Comparison of ENCODE assay signal across 13 cellular contexts in genomic region chr1:158153781-158154444, GRCh38. TPM values are rescaled to one million over a fixed set of nuclear protein-coding genes. Genes with fewer than 3 reads are reported as not detected.
DNase-seq lines count a peak whose midpoint lies in the region; ATAC-seq, FAIRE-seq and TF ChIP-seq lines count a peak whose summit lies in the region.
"Had no signal": no experiment of that assay in that cellular context is flagged by ENCODE, and none has a peak within 500 bp of the region (broad histone marks: within the 10 kb centered on the region; RNA-seq: fewer than 3 reads in every experiment).

No MANE protein-coding gene starts in this region.

- H3K27ac Mint-ChIP-seq in mesothelial cell of epicardium = peak overlapping the region; percentile 33

- POLR2A ChIA-PET in GM12878 (lab: Charles Lee) = no interaction called here

- H3K4me1 ChIP-seq in GM12878 (ENCODE audit: control insufficient read depth, insufficient read depth, low read length) = peaks cover 19% of the 10 kb centered on the region

- no peaks in the 10 kb centered on the region for H3K79me2 ChIP-seq in GM12878 (ENCODE audit: control insufficient read depth, insufficient read depth, low read length)

- WGBS in GM12878 (ENCODE audit: insufficient coverage, insufficient replicate concordance, low lambda C conversion rate, missing lambda C conversion rate) = 8% methylated on average over 5 of the region's 5 CpGs

- ATAC-seq in GM12878 (no peak), esophagus mucosa (no peak), HG02588 (IDR thresholded peaks at IDR 0.05; ENCODE audit: unreplicated experiment) (no peak)

- no peaks in the 10 kb centered on the region for H3K27me3 ChIP-seq in GM12878 (replicated peaks in 1 of 2; ENCODE audit: control insufficient read depth in 2 of 2, insufficient read depth in 2 of 2, low read length in 1 of 2)

- no TSS peak for BruUV-seq in GM12878 (replicated peaks; lab: Mats Ljungman, UMichigan)

- H3K27me3 Mint-ChIP-seq in mesothelial cell of epicardium (ENCODE audit: low read depth) = peaks cover 13% of the 10 kb centered on the region

- no peak overlapping the region for H2AFZ ChIP-seq in GM12878 (ENCODE audit: control insufficient read depth, low read depth, low read length)

- TF ChIP-seq POLR2A in GM12891 (IDR thresholded peaks at IDR 0.05; ENCODE audit: low read depth, low read length) (no peak), GM12878 (IDR thresholded peaks at IDR 0.05; ENCODE audit: low read depth, low read length) (no peak)

- 0 out of 2 replicates have a peak overlapping the region, but pooled peaks have one; percentile 50 for H3K4me3 ChIP-seq in GM12878

- no peaks in the 10 kb centered on the region for H4K20me1 ChIP-seq in GM12878 (ENCODE audit: control insufficient read depth, insufficient read depth)

- no peaks in the 10 kb centered on the region for H3K36me3 ChIP-seq in GM12878 (ENCODE audit: control insufficient read depth in 2 of 2, insufficient read depth in 2 of 2, low read length in 1 of 2)

- no peak for FAIRE-seq in GM12891 (lab: Jason Lieb, UNC)
- no peak for FAIRE-seq in GM12878 (lab: Jason Lieb, UNC)

- TF ChIP-seq RAD21 in GM12878 (IDR thresholded peaks at IDR 0.05; ENCODE audit: insufficient read depth, low read depth, low read length) = no peak

- H3K9me3 Mint-ChIP-seq in mesothelial cell of epicardium = no peaks in the 10 kb centered on the region

- H3K9me3 ChIP-seq in GM12878 (replicated peaks; ENCODE audit: control insufficient read depth, insufficient read depth, low read length) = no peaks in the 10 kb centered on the region

- no peak overlapping the region; the same call in 1 of the 2 replicates for H3K27ac ChIP-seq in GM12878 (ENCODE audit: control insufficient read depth, insufficient read depth)

- H3K36me3 Mint-ChIP-seq in mesothelial cell of epicardium = no peaks in the 10 kb centered on the region

- intact Hi-C loops in GM12878 (cut with micrococcal nuclease; ENCODE audit: unreplicated experiment) = no loop called here

- H3K4me2 ChIP-seq in GM12878 (ENCODE audit: control insufficient read depth, insufficient read depth) = peak overlapping the region; percentile 57; the same call in 1 of the 2 replicates

- DNase-seq in GM12891 (ENCODE audit: insufficient read length, low spot score) (no peak), NOMO-1 treated with DMSO at 0.1 percent for 48 hours (lab: John Stamatoyannopoulos, UW; ENCODE audit: unreplicated experiment) (peak; percentile 22), GM12878 (ENCODE audit: low read depth, low spot score) (no peak), mesothelial cell of epicardium (ENCODE audit: low spot score in 2 of 2, unreplicated experiment in 2 of 2) (no peak), NCI-H82 (lab: John Stamatoyannopoulos, UW) (no peak), putamen (ENCODE audit: low spot score) (no peak)
- DNase-seq: NCI-H1048, NCI-H146, NCI-H2081 treated with DMSO at 0.1 percent for 48 hours, NCI-H526 had no signal

- SMC1A ChIA-PET in GM12878 (lab: Charles Lee; ENCODE audit: uncharacterized antibody, unreplicated experiment) = no interaction called here

- H3K4me3 Mint-ChIP-seq in mesothelial cell of epicardium = no peak overlapping the region

- in situ Hi-C loops in GM12878 (cut with MboI) = no loop called here

- CTCF ChIA-PET in GM12878 (lab: Yijun Ruan, JAX) = no interaction called here

- RAD21 ChIA-PET in GM12878 (lab: Charles Lee; ENCODE audit: unreplicated experiment) = no interaction called here

- H3K9ac ChIP-seq in GM12878 (ENCODE audit: control insufficient read depth, insufficient read depth, low read length) = no peak overlapping the region

- TF ChIP-seq CTCF in GM12878 (IDR thresholded peaks at IDR 0.05 in 2 of 3, conservative IDR thresholded peaks at IDR 0.05 in 1 of 3; ENCODE audit: control insufficient read depth in 2 of 3, extremely low read depth in 1 of 3, insufficient read depth in 1 of 3, low read depth in 3 of 3, low read length in 3 of 3) (no peak), mesothelial cell of epicardium (IDR thresholded peaks at IDR 0.05; ENCODE audit: unreplicated experiment) (no peak)

- TF ChIP-seq EP300 in GM12878 (IDR thresholded peaks at IDR 0.05; ENCODE audit: borderline replicate concordance in 1 of 2, control insufficient read depth in 1 of 2, low read depth in 2 of 2, low read length in 2 of 2) = no peak; a peak in 1 of 4 replicates

- peaks cover 23% of the 10 kb centered on the region for H3K4me1 Mint-ChIP-seq in mesothelial cell of epicardium

TF ChIP-seq in GM12891, 5 proteins besides CTCF, POLR2A, EP300 and RAD21:
- no peak for TF ChIP-seq PAX5 (IDR thresholded peaks at IDR 0.05; ENCODE audit: insufficient read depth, low read length, severe bottlenecking)
- TF ChIP-seq SPI1 (IDR thresholded peaks at IDR 0.05; ENCODE audit: low read depth, low read length) = peak; percentile 87

TF ChIP-seq in GM12878, 131 proteins besides CTCF, POLR2A, EP300 and RAD21 (continues in another document):
- TF ChIP-seq FOXK2 (IDR thresholded peaks at IDR 0.05) (no peak), BCL3 (IDR thresholded peaks at IDR 0.05; ENCODE audit: borderline replicate concordance, insufficient read depth, low read depth, low read length, poor library complexity, severe bottlenecking) (no peak), SUPT20H (IDR thresholded peaks at IDR 0.05; ENCODE audit: borderline replicate concordance, control insufficient read depth, low read depth, low read length) (no peak), CREM (IDR thresholded peaks at IDR 0.05; ENCODE audit: low read depth) (peak; percentile 36; the same call in 1 of the 2 replicates), EED (IDR thresholded peaks at IDR 0.05; ENCODE audit: low read depth) (peak; percentile 89), ATF2 (IDR thresholded peaks at IDR 0.05; ENCODE audit: low read length) (peak; percentile 57), ZZZ3 (IDR thresholded peaks at IDR 0.05; ENCODE audit: control insufficient read depth, insufficient read length, low read depth) (no peak), FOXM1 (IDR thresholded peaks at IDR 0.05; ENCODE audit: low read depth, low read length) (peak; percentile 67; the same call in 1 of the 2 replicates), GABPA (IDR thresholded peaks at IDR 0.05; ENCODE audit: low read depth) (0 out of 2 replicates have a peak, but pooled peaks have one; percentile 12), ZNF384 (IDR thresholded peaks at IDR 0.05; ENCODE audit: borderline replicate concordance, low read depth, low read length) (no peak), ETV6 (conservative IDR thresholded peaks at IDR 0.05 in 1 of 2, IDR thresholded peaks at IDR 0.05 in 1 of 2; ENCODE audit: borderline replicate concordance in 1 of 2, low read depth in 1 of 2) (peak in 1 of 2 experiments; percentile 85; a peak in 2 of 4 replicates), RUNX3 (IDR thresholded peaks at IDR 0.05; ENCODE audit: low read length) (peak; percentile 42), PKNOX1 (IDR thresholded peaks at IDR 0.05) (no peak), PAX8 (IDR thresholded peaks at IDR 0.05) (no peak)

RNA-seq across cellular contexts. Expression of gene CD1D, which starts 26.8 kb away (rescaled TPM):
- 1.8 TPM for polyA plus RNA-seq in GM12891 (2012; ENCODE audit: low read depth, missing spikeins)
- total RNA-seq in GM12878 (2013; cell fraction: nucleolus; rRNA removed) = 4.4 and 5.2 TPM in 2 replicates
- total RNA-seq in GM12878 (2014; rRNA removed) = 0.87 and 0.90 TPM in 2 replicates
- total RNA-seq in GM12878 (2014; rRNA removed; fragmentation: Illumina TruSeq; extraction: Trizol) = 0.60 and 0.81 TPM in 2 replicates
- total RNA-seq in GM12878 (2021) = 0.72 and 1.4 TPM in 2 replicates
- polyA plus RNA-seq in GM12878 (2011; ENCODE audit: low read depth) = 1.9 TPM
- polyA plus RNA-seq in GM12878 (2011; rRNA removed) = 0.06 and 0.26 TPM in 2 replicates
- polyA plus RNA-seq in GM12878 (2011; cell fraction: cytosol; rRNA removed) = 0.07 and 0.15 TPM in 2 replicates
- 0.21 and 0.42 TPM in 2 replicates for polyA plus RNA-seq in GM12878 (2011; cell fraction: nucleus; rRNA removed)
- 2.3 TPM in 1 of 2 replicates, not detected in the other for polyA plus RNA-seq in GM12878 (2012)
- polyA plus RNA-seq in GM12878 (2014; fragmentation: Illumina TruSeq; extraction: Trizol) = 0.44 and 0.65 TPM in 2 replicates
- polyA plus RNA-seq in GM12878 (2014; fragmentation: Nextera tagmentation; extraction: Ambion mirVana) = under 1 TPM; 0.21 to 0.31 TPM
- 0.96 and 1.2 TPM in 2 replicates for polyA plus RNA-seq in GM12878 (2014; rRNA removed)
- polyA plus RNA-seq in GM12878 (2016; fragmentation: Nextera tagmentation; extraction: Ambion mirVana) = not detected
- not detected in 2 replicates for polyA minus RNA-seq in GM12878 (2011; rRNA and poly(A)+ RNA removed)
- polyA minus RNA-seq in GM12878 (2011; cell fraction: cytosol; rRNA and poly(A)+ RNA removed) = not detected in 2 replicates
- polyA minus RNA-seq in GM12878 (2011; cell fraction: nucleus; rRNA and poly(A)+ RNA removed) = 0.12 and 0.19 TPM in 2 replicates
- 2.2 to 2.8 TPM (median 2.8 TPM) in 3 replicates for total RNA-seq in mesothelial cell of epicardium
- total RNA-seq in esophagus mucosa = 0.44 TPM
- total RNA-seq: SK-MEL-5 had no signal
